8 cellular contexts compared by ENCODE assay signal in the genomic region with DNA sequence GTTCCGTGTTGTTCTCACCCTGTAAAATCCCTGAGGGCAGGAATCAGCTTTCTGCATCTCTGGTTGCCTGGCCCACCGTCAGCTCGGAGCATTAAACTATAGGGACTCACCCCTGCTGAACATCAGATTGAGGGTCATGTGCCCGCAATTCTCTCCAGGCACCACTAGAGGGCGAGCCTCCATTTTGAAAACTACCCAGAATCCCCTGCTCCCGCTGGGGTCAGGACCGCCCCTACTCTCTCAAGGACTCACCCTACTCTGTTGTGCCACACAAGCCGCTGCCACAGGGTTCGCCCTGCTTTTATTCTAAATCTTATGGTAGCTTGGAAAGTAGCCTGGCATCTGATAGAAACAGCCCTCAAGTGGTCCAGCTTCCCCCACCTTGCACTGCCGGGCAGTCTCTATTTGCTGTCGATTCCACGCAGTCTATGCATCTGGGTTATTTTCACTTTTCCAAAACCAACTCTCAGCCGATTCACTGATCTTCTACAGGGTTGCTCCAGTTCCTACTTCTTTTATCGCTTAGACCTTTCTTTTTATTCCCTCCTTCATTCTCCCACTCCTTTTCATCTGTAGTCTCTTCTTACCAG.
DNase-seq lines count a peak whose midpoint lies in the region; ATAC-seq and TF ChIP-seq lines count a peak whose summit lies in the region.

No MANE protein-coding gene starts in this region.

- no peak overlapping the region for H3K4me3 ChIP-seq in GM12875 (ENCODE audit: low read depth, low read length)
- no peak overlapping the region for H3K4me3 ChIP-seq in fibroblast of villous mesenchyme (ENCODE audit: low read depth, low read length)

- peak; percentile 78 for ATAC-seq in HG02973 (IDR thresholded peaks at IDR 0.05; ENCODE audit: unreplicated experiment)
- ATAC-seq in stimulated activated effector memory CD8-positive, alpha-beta T cell treated with anti-CD3 and anti-CD28 coated beads, Interleukin-12 subunit alpha, Interleukin-12 subunit beta, amount 100 ng/mL, for 72 hours = peak; percentile 50

- H3K9me3 Mint-ChIP-seq in stimulated activated effector memory CD8-positive, alpha-beta T cell treated with anti-CD3 and anti-CD28 coated beads, Interleukin-12 subunit alpha, Interleukin-12 subunit beta, amount 100 ng/mL, for 72 hours = no peaks in the 10 kb centered on the region

- no peak overlapping the region for H3K4me3 Mint-ChIP-seq in stimulated activated effector memory CD8-positive, alpha-beta T cell treated with anti-CD3 and anti-CD28 coated beads, Interleukin-12 subunit alpha, Interleukin-12 subunit beta, amount 100 ng/mL, for 72 hours

- H3K27ac ChIP-seq in 22Rv1 = no peak overlapping the region

- DNase-seq in SK-MEL-5 (ENCODE audit: low read depth, low spot score) (peak; percentile 32), fibroblast of villous mesenchyme (ENCODE audit: low read depth) (no peak), NOMO-1 (lab: John Stamatoyannopoulos, UW; ENCODE audit: unreplicated experiment in 2 of 2) (no peak), NCI-H146 treated with DMSO at 0.1 percent for 48 hours (lab: John Stamatoyannopoulos, UW; ENCODE audit: unreplicated experiment) (no peak)
- DNase-seq in stimulated activated effector memory CD8-positive, alpha-beta T cell treated with anti-CD3 and anti-CD28 coated beads, Interleukin-12 subunit alpha, Interleukin-12 subunit beta, amount 100 ng/mL, for 72 hours (ENCODE audit: low spot score in 2 of 2) = peak in 1 of 2 donors; percentile 58

- no peaks in the 10 kb centered on the region for H3K36me3 Mint-ChIP-seq in stimulated activated effector memory CD8-positive, alpha-beta T cell treated with anti-CD3 and anti-CD28 coated beads, Interleukin-12 subunit alpha, Interleukin-12 subunit beta, amount 100 ng/mL, for 72 hours

- TF ChIP-seq CTCF in 22Rv1 (IDR thresholded peaks at IDR 0.05) (peak; percentile 83), GM12875 (IDR thresholded peaks at IDR 0.05; ENCODE audit: borderline replicate concordance, insufficient read depth, low read depth, low read length) (peak; percentile 73), fibroblast of villous mesenchyme (IDR thresholded peaks at IDR 0.05; ENCODE audit: insufficient read depth, low read depth, low read length) (peak; percentile 54)

- in situ Hi-C loops in SK-MEL-5 (cut with HindIII; ENCODE audit: low pct_unique_long_range_greater_than_20kb, low sequenced_read_pairs) = no loop called here

- no peak overlapping the region for H3K27ac Mint-ChIP-seq in stimulated activated effector memory CD8-positive, alpha-beta T cell treated with anti-CD3 and anti-CD28 coated beads, Interleukin-12 subunit alpha, Interleukin-12 subunit beta, amount 100 ng/mL, for 72 hours

- H3K4me1 Mint-ChIP-seq in stimulated activated effector memory CD8-positive, alpha-beta T cell treated with anti-CD3 and anti-CD28 coated beads, Interleukin-12 subunit alpha, Interleukin-12 subunit beta, amount 100 ng/mL, for 72 hours = no peaks in the 10 kb centered on the region
